13 cellular contexts compared by ENCODE assay signal in the genomic region with DNA sequence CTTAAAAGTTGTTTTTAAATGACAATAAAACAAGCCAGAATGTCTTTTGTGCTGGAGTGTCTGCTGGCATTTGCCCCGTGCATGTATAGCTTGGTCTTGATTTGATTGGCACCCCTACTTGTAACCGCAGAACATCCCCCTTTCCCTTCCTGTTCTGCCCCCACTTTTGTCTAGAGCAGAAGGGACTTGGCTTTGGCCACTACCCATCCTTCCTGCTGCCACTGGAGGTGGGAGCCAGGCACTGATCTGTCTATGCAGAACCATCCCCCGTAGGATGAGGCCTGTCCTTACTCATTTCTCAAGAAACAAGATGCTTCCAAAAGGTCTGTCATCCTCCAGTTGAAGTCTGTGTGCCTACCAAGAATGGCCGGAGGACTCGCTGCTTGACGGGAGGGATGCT. TPM values are rescaled to one million over a fixed set of nuclear protein-coding genes. Genes with fewer than 3 reads are reported as not detected.
DNase-seq lines count a peak whose midpoint lies in the region; ATAC-seq and TF ChIP-seq lines count a peak whose summit lies in the region.
"Had no signal": no experiment of that assay in that cellular context is flagged by ENCODE, and none has a peak within 500 bp of the region (broad histone marks: within the 10 kb centered on the region; RNA-seq: fewer than 3 reads in every experiment).

No MANE protein-coding gene starts in this region.

- H3K27ac Mint-ChIP-seq in activated naive CD4-positive, alpha-beta T cell treated with anti-CD3 and anti-CD28 coated beads, Interleukin-2, amount 50 U/mL, for 24 hours, result no peak overlapping the region
- peak overlapping the region in 1 of 6 donors; percentile 62 for H3K27ac Mint-ChIP-seq in naive B cell

- H3K27me3 Mint-ChIP-seq in activated naive CD4-positive, alpha-beta T cell treated with anti-CD3 and anti-CD28 coated beads, Interleukin-2, amount 50 U/mL, for 24 hours, result no peaks in the 10 kb centered on the region
- H3K27me3 Mint-ChIP-seq in naive B cell, result no peaks in the 10 kb centered on the region
- H3K27me3 Mint-ChIP-seq: stimulated activated naive CD8-positive, alpha-beta T cell treated with anti-CD3 and anti-CD28 coated beads, Interleukin-15, amount 100 ng/mL, for 72 hours had no signal

- H3K9ac ChIP-seq in adipocyte (ENCODE audit: low read length), result peak overlapping the region; percentile 99

- H3K9me3 Mint-ChIP-seq in activated naive CD4-positive, alpha-beta T cell treated with anti-CD3 and anti-CD28 coated beads, Interleukin-2, amount 50 U/mL, for 24 hours, result no peaks in the 10 kb centered on the region
- H3K9me3 Mint-ChIP-seq in naive B cell, result no peaks in the 10 kb centered on the region
- H3K9me3 Mint-ChIP-seq: stimulated activated naive CD8-positive, alpha-beta T cell treated with anti-CD3 and anti-CD28 coated beads, Interleukin-15, amount 100 ng/mL, for 72 hours had no signal

- H3K4me1 ChIP-seq in adipocyte (ENCODE audit: control insufficient read depth, insufficient read depth, low read length) (peaks cover 65% of the 10 kb centered on the region), tibial artery (peaks cover 0 to 57% (median 41%) of the 10 kb centered on the region in 4 donors)

- peak overlapping the region; percentile 8 for H3K4me3 Mint-ChIP-seq in activated naive CD4-positive, alpha-beta T cell treated with anti-CD3 and anti-CD28 coated beads, Interleukin-2, amount 50 U/mL, for 24 hours
- H3K4me3 Mint-ChIP-seq in naive B cell, result peak overlapping the region in 7 of 8 donors; percentile 2 to 86 (median 78)

- H3K36me3 ChIP-seq in adipocyte (ENCODE audit: control insufficient read depth, insufficient read depth, low read length, severe bottlenecking), result peaks cover 45% of the 10 kb centered on the region
- peaks cover 32 to 57% (median 42%) of the 10 kb centered on the region in 3 donors for H3K36me3 ChIP-seq in tibial artery

- H3K27me3 ChIP-seq in adipocyte (replicated peaks; ENCODE audit: control insufficient read depth, insufficient read depth, low read length), result no peaks in the 10 kb centered on the region
- H3K27me3 ChIP-seq in tibial artery, result no peaks in the 10 kb centered on the region
- H3K27me3 ChIP-seq: cardiac muscle cell had no signal

- no peak for ATAC-seq in naive B cell (ENCODE audit: low read depth in 2 of 2)
- no peak for ATAC-seq in GM21528 (IDR thresholded peaks at IDR 0.05; ENCODE audit: low FRiP score, unreplicated experiment)
- ATAC-seq: stimulated activated naive CD8-positive, alpha-beta T cell treated with anti-CD3 and anti-CD28 coated beads, Interleukin-15, amount 100 ng/mL, for 72 hours had no signal

- H3K4me3 ChIP-seq in adipocyte (ENCODE audit: low read length) (peak overlapping the region; percentile 94), tibial artery (no peak overlapping the region)

- no peak for TF ChIP-seq CTCF in tibial artery (IDR thresholded peaks at IDR 0.05)

- peaks cover 20% of the 10 kb centered on the region for H3K4me1 Mint-ChIP-seq in activated naive CD4-positive, alpha-beta T cell treated with anti-CD3 and anti-CD28 coated beads, Interleukin-2, amount 50 U/mL, for 24 hours
- H3K4me1 Mint-ChIP-seq in naive B cell, result peaks cover 41 to 47% (median 44%) of the 10 kb centered on the region in 3 donors

- intact Hi-C loops in tibial artery (cut with DNase I; ENCODE audit: low total_unique reads), result no loop called here
- intact Hi-C loops in head of caudate nucleus (cut with DNase I), result no loop called here

- no peaks in the 10 kb centered on the region for H3K9me3 ChIP-seq in adipocyte (ENCODE audit: control insufficient read depth, low read length)
- H3K9me3 ChIP-seq in tibial artery, result no peaks in the 10 kb centered on the region
- H3K9me3 ChIP-seq: HAP-1 had no signal

- peaks cover 5% of the 10 kb centered on the region for H3K36me3 Mint-ChIP-seq in activated naive CD4-positive, alpha-beta T cell treated with anti-CD3 and anti-CD28 coated beads, Interleukin-2, amount 50 U/mL, for 24 hours
- peaks cover 0 to 5% of the 10 kb centered on the region in 2 donors for H3K36me3 Mint-ChIP-seq in naive B cell

- H3K27ac ChIP-seq in tibial artery, result peak overlapping the region; percentile 91 to 93
- H3K27ac ChIP-seq: cardiac muscle cell had no signal

- no peak for DNase-seq in activated naive CD4-positive, alpha-beta T cell (lab: John Stamatoyannopoulos, UW)
- DNase-seq in adipocyte (ENCODE audit: low read depth), result no peak
- no peak for DNase-seq in naive B cell
- no peak for DNase-seq in tibial artery
- no peak for DNase-seq in amygdala (lab: John Stamatoyannopoulos, UW)
- DNase-seq in head of caudate nucleus, result no peak
- DNase-seq: activated CD8-positive, alpha-beta memory T cell treated with anti-CD3 and anti-CD28 coated beads, Interleukin-2, amount 50 U/mL, for 4 hours; NCI-H526; stimulated activated naive CD8-positive, alpha-beta T cell treated with anti-CD3 and anti-CD28 coated beads, Interleukin-15, amount 100 ng/mL, for 72 hours had no signal

RNA-seq across cellular contexts. Expression of a gene that starts 1.2 kb away (rescaled TPM):
- 1 to 10 TPM; 3.2 to 5.4 (median 4.1) TPM for polyA plus RNA-seq in naive B cell (ENCODE audit: low read depth in 6 of 6)

RNA-seq across cellular contexts. Expression of a gene that starts 46.2 kb away (rescaled TPM):
- 10 to 100 TPM in 5 of 6 donors, 1 to 10 TPM in 1; 6.0 to 15.1 (median 11.5) TPM for polyA plus RNA-seq in naive B cell (ENCODE audit: low read depth in 6 of 6)
